9 cellular contexts compared by ENCODE assay signal in genomic region chrX:110146521-110146920, GRCh38.
A peak's percentile ranks its signal among the peaks of the same experiment; 100 is the strongest.
DNase-seq lines count a peak whose midpoint lies in the region; ATAC-seq and TF ChIP-seq lines count a peak whose summit lies in the region.
"Had no signal": no experiment of that assay in that cellular context is flagged by ENCODE, and none has a peak within 500 bp of the region (broad histone marks: within the 10 kb centered on the region; RNA-seq: fewer than 3 reads in every experiment).

No MANE protein-coding gene starts in this region.

- TF ChIP-seq CTCF in A673 (conservative IDR thresholded peaks at IDR 0.05; ENCODE audit: low read depth, low read length) (peak; percentile 72), right atrium auricular region (IDR thresholded peaks at IDR 0.05) (peak; percentile 30 to 76), spleen (IDR thresholded peaks at IDR 0.05 in 8 of 11, conservative IDR thresholded peaks at IDR 0.05 in 3 of 11) (peak in 10 of 11 experiments; percentile 34 to 71 (median 60)), vagina (IDR thresholded peaks at IDR 0.05) (peak in 1 of 3 experiments; percentile 41)

- no peak overlapping the region for H3K27ac Mint-ChIP-seq in activated naive CD8-positive, alpha-beta T cell treated with anti-CD3 and anti-CD28 coated beads for 36 hours

- no peak overlapping the region for H3K4me3 ChIP-seq in A673 (ENCODE audit: low read depth, low read length, poor library complexity, severe bottlenecking)
- H3K4me3 ChIP-seq in right atrium auricular region: no peak overlapping the region
- H3K4me3 ChIP-seq in spleen: no peak overlapping the region
- H3K4me3 ChIP-seq in vagina: no peak overlapping the region

- peak; percentile 66 for ATAC-seq in HG02571 (IDR thresholded peaks at IDR 0.05; ENCODE audit: unreplicated experiment)

- CTCF ChIA-PET in A673 (lab: Charles Lee): interaction anchor here (0.5 to 2.3 kb wide), 14 partner anchors 9 to 1997 kb away, joined by 3 to 24 read pairs (median 4); no protein-coding TSS in a partner anchor

- H3K36me3 Mint-ChIP-seq in activated naive CD8-positive, alpha-beta T cell treated with anti-CD3 and anti-CD28 coated beads for 36 hours: peaks cover 5% of the 10 kb centered on the region

- intact Hi-C loops in A673 (cut with micrococcal nuclease; ENCODE audit: unreplicated experiment) (loop anchor here (2.0 to 5.0 kb wide), 2 partner anchors 236 to 701 kb away; no protein-coding TSS in a partner anchor), spleen (cut with DNase I; ENCODE audit: low total_unique reads) (loop anchor here (10.0 kb wide), 1 partner anchor 242 kb away; no protein-coding TSS in a partner anchor), vagina (cut with DNase I) (no loop called here)

- TF ChIP-seq POLR2A in spleen (IDR thresholded peaks at IDR 0.05) (no peak), vagina (IDR thresholded peaks at IDR 0.05) (no peak)

- POLR2A ChIA-PET in A673 (lab: Charles Lee; ENCODE audit: low non-redundant PET): interaction anchor here (0.6 kb wide), 1 partner anchor 23 kb away, joined by 3 read pairs; no protein-coding TSS in a partner anchor

- BruUV-seq in A673 (replicated peaks; lab: Mats Ljungman, UMichigan): no TSS peak

- H3K27me3 Mint-ChIP-seq in activated naive CD8-positive, alpha-beta T cell treated with anti-CD3 and anti-CD28 coated beads for 36 hours: no peaks in the 10 kb centered on the region

- no peaks in the 10 kb centered on the region for H3K4me1 Mint-ChIP-seq in activated naive CD8-positive, alpha-beta T cell treated with anti-CD3 and anti-CD28 coated beads for 36 hours

- 11 to 46% (median 27%) methylated on average over 2 of the region's 2 CpGs for WGBS in spleen, 5 donors

- H3K9me3 ChIP-seq in A673 (ENCODE audit: low read depth, low read length, poor library complexity, severe bottlenecking) (no peaks in the 10 kb centered on the region), right atrium auricular region (no peaks in the 10 kb centered on the region), spleen (no peaks in the 10 kb centered on the region), vagina (no peaks in the 10 kb centered on the region)

- H3K4me1 ChIP-seq in A673 (ENCODE audit: insufficient read depth, low read length, poor library complexity, severe bottlenecking) (no peaks in the 10 kb centered on the region), right atrium auricular region (peaks cover 0 to 18% of the 10 kb centered on the region in 2 donors), spleen (peaks cover 0 to 13% (median 7%) of the 10 kb centered on the region in 6 donors), vagina (no peaks in the 10 kb centered on the region)

- H3K27ac ChIP-seq in A673 (ENCODE audit: low read depth, low read length, poor library complexity, severe bottlenecking) (no peak overlapping the region), right atrium auricular region (no peak overlapping the region), spleen (no peak overlapping the region), vagina (no peak overlapping the region)
- H3K27ac ChIP-seq: HL-60 had no signal

- H3K4me3 Mint-ChIP-seq in activated naive CD8-positive, alpha-beta T cell treated with anti-CD3 and anti-CD28 coated beads for 36 hours: no peak overlapping the region

- H3K36me3 ChIP-seq in A673 (ENCODE audit: insufficient read depth, low read length, poor library complexity, severe bottlenecking): no peaks in the 10 kb centered on the region
- no peaks in the 10 kb centered on the region for H3K36me3 ChIP-seq in right atrium auricular region
- H3K36me3 ChIP-seq in spleen: peaks cover 0 to 9% (median 0%) of the 10 kb centered on the region in 6 donors
- no peaks in the 10 kb centered on the region for H3K36me3 ChIP-seq in vagina

- DNase-seq in A673 (ENCODE audit: low spot score) (peak; percentile 64), ELR (ENCODE audit: low read depth) (peak; percentile 67), NCI-H69 (lab: John Stamatoyannopoulos, UW) (peak; percentile 73), right atrium auricular region (ENCODE audit: low spot score) (no peak), spleen (no peak), vagina (ENCODE audit: extremely low spot score in 2 of 2) (no peak)
- peak; percentile 5 for DNase-seq in activated naive CD8-positive, alpha-beta T cell treated with anti-CD3 and anti-CD28 coated beads for 36 hours

- H3K27me3 ChIP-seq in A673 (replicated peaks; ENCODE audit: insufficient read depth, low read depth, low read length, poor library complexity) (no peaks in the 10 kb centered on the region), right atrium auricular region (no peaks in the 10 kb centered on the region), spleen (replicated peaks in 1 of 7) (no peaks in the 10 kb centered on the region), vagina (no peaks in the 10 kb centered on the region)

- no peaks in the 10 kb centered on the region for H3K9me3 Mint-ChIP-seq in activated naive CD8-positive, alpha-beta T cell treated with anti-CD3 and anti-CD28 coated beads for 36 hours

Comparison
In these comparisons a context has a peak if more than half of its experiments do, and no peak if none do; other contexts are left out.
1. DNase-seq: peak in A673 (single experiment), ELR (single experiment), NCI-H69 (single experiment) and activated naive CD8-positive, alpha-beta T cell treated with anti-CD3 and anti-CD28 coated beads for 36 hours (single experiment); none in right atrium auricular region (single experiment), spleen (single experiment) and vagina (0 of 2).